8 cellular contexts compared by ENCODE assay signal in the genomic region with DNA sequence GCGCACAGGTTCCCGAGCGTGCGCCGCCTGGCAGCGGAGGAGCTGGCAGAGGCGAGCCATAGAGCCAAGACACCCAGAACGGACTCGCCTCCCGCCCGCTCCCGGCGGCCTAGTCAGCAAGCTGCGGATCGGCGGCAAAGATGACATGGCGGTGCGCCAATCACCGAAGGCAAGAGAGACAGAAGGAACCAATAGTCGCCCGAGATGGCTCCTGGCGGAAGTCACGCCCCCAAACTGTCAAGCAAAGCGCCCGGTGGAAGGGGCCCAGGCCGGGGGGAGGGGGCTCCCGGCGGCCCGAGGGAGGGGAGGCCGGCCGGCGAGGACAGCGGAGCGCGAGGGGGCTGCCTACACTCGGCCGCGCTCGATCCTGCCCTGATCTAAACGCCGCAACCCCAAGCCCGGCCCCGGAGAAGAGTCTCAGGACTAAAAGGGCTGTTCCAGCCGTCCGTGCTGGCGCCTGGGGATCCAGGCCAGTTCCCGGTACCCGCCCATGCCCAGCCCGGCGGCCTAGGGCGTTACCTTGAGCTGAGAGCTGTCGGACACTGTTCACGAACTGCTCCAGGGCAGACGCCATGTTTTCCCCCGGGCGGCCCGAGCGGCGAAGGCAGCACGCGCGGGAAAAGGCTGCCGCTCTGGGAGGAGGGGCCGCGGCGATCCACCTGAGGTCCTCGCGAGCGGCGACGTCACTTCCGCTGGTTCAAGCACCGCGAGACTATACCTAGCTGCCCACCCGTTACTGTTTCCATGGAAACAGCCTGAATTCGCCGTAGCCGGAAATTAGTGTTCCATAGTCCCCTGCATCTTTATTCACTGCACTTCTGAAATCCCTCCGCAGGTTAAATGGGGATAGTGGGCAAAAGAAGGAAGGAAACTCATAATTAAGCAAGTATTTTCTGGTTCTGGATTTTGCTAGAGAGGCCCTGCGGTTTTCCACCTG. TPM values are rescaled to one million over a fixed set of nuclear protein-coding genes. Genes with fewer than 3 reads are reported as not detected.
DNase-seq lines count a peak whose midpoint lies in the region; ATAC-seq and TF ChIP-seq lines count a peak whose summit lies in the region.

A gene (minus strand): TSS at position 634 of the 937 bp plus-strand sequence. CDS start 60 bp downstream, at position 574.

- H3K9me3 Mint-ChIP-seq in activated naive CD4-positive, alpha-beta T cell treated with anti-CD3 and anti-CD28 coated beads, Interleukin-2, amount 50 U/mL, for 24 hours = no peaks in the 10 kb centered on the region

- no peaks in the 10 kb centered on the region for H3K27me3 ChIP-seq in GM06990 (replicated peaks; ENCODE audit: control insufficient read depth, insufficient read depth, low read length)

- no peaks in the 10 kb centered on the region for H3K27me3 Mint-ChIP-seq in activated naive CD4-positive, alpha-beta T cell treated with anti-CD3 and anti-CD28 coated beads, Interleukin-2, amount 50 U/mL, for 24 hours

- H3K36me3 ChIP-seq in GM06990 (ENCODE audit: control insufficient read depth, insufficient read depth, low read length) = peaks cover 3% of the 10 kb centered on the region; the same call in 1 of the 2 replicates

- H3K36me3 Mint-ChIP-seq in activated naive CD4-positive, alpha-beta T cell treated with anti-CD3 and anti-CD28 coated beads, Interleukin-2, amount 50 U/mL, for 24 hours = no peaks in the 10 kb centered on the region

- peaks cover 40% of the 10 kb centered on the region for H3K4me1 Mint-ChIP-seq in activated naive CD4-positive, alpha-beta T cell treated with anti-CD3 and anti-CD28 coated beads, Interleukin-2, amount 50 U/mL, for 24 hours

- TF ChIP-seq CTCF in GM06990 (IDR thresholded peaks at IDR 0.05; ENCODE audit: insufficient read depth, low read length, poor library complexity, severe bottlenecking) = no peak

- peak within 1 kb of the TSS; percentile 96 for H3K27ac Mint-ChIP-seq in activated naive CD4-positive, alpha-beta T cell treated with anti-CD3 and anti-CD28 coated beads, Interleukin-2, amount 50 U/mL, for 24 hours

- H3K4me3 Mint-ChIP-seq in activated naive CD4-positive, alpha-beta T cell treated with anti-CD3 and anti-CD28 coated beads, Interleukin-2, amount 50 U/mL, for 24 hours = peak within 1 kb of the TSS; percentile 96

- peak within 1 kb of the TSS; percentile 97 for H3K27ac ChIP-seq in temporal lobe (ENCODE audit: low read depth, low read length)

- DNase-seq in GM06990 (ENCODE audit: extremely low read depth, insufficient read length) = peak; percentile 94
- DNase-seq in NCI-H1092 (lab: John Stamatoyannopoulos, UW) = peak; percentile 92
- peak; percentile 99 for DNase-seq in globus pallidus (ENCODE audit: low spot score)
- peak; percentile 96 for DNase-seq in occipital lobe (lab: John Stamatoyannopoulos, UW)

- ATAC-seq in HG02588 (IDR thresholded peaks at IDR 0.05; ENCODE audit: unreplicated experiment) (peak; percentile 87), SK-N-SH treated with all-trans-retinoic acid at 6 μM for 48 hours (peak; percentile 96)

- peak within 1 kb of the TSS; percentile 79 for H3K4me3 ChIP-seq in GM06990 (replicated peaks; ENCODE audit: low read depth, low read length)

TF ChIP-seq in SK-N-SH treated with all-trans-retinoic acid at 6 μM for 48 hours, 23 proteins besides CTCF, POLR2A, EP300 and RAD21:
- TF ChIP-seq, protein P1, sequence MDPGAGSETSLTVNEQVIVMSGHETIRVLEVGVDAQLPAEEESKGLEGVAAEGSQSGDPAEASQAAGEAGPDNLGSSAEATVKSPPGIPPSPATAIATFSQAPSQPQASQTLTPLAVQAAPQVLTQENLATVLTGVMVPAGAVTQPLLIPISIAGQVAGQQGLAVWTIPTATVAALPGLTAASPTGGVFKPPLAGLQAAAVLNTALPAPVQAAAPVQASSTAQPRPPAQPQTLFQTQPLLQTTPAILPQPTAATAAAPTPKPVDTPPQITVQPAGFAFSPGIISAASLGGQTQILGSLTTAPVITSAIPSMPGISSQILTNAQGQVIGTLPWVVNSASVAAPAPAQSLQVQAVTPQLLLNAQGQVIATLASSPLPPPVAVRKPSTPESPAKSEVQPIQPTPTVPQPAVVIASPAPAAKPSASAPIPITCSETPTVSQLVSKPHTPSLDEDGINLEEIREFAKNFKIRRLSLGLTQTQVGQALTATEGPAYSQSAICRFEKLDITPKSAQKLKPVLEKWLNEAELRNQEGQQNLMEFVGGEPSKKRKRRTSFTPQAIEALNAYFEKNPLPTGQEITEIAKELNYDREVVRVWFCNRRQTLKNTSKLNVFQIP (CRISPR knock-in tag; IDR thresholded peaks at IDR 0.05; ENCODE audit: borderline replicate concordance, low read depth) = no peak
- TF ChIP-seq, protein P2, sequence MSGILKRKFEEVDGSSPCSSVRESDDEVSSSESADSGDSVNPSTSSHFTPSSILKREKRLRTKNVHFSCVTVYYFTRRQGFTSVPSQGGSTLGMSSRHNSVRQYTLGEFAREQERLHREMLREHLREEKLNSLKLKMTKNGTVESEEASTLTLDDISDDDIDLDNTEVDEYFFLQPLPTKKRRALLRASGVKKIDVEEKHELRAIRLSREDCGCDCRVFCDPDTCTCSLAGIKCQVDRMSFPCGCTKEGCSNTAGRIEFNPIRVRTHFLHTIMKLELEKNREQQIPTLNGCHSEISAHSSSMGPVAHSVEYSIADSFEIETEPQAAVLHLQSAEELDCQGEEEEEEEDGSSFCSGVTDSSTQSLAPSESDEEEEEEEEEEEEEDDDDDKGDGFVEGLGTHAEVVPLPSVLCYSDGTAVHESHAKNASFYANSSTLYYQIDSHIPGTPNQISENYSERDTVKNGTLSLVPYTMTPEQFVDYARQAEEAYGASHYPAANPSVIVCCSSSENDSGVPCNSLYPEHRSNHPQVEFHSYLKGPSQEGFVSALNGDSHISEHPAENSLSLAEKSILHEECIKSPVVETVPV (CRISPR knock-in tag; IDR thresholded peaks at IDR 0.05) = no peak
- no peak for TF ChIP-seq CSDC2 (CRISPR knock-in tag; IDR thresholded peaks at IDR 0.05)
- TF ChIP-seq TCF4 (CRISPR knock-in tag; IDR thresholded peaks at IDR 0.05; ENCODE audit: borderline replicate concordance) = no peak
- no peak for TF ChIP-seq ISL1 (CRISPR knock-in tag; IDR thresholded peaks at IDR 0.05)
- no peak for TF ChIP-seq RARB (CRISPR knock-in tag; IDR thresholded peaks at IDR 0.05)
- no peak for TF ChIP-seq ZFP30 (CRISPR knock-in tag; IDR thresholded peaks at IDR 0.05)
- TF ChIP-seq, protein P3, sequence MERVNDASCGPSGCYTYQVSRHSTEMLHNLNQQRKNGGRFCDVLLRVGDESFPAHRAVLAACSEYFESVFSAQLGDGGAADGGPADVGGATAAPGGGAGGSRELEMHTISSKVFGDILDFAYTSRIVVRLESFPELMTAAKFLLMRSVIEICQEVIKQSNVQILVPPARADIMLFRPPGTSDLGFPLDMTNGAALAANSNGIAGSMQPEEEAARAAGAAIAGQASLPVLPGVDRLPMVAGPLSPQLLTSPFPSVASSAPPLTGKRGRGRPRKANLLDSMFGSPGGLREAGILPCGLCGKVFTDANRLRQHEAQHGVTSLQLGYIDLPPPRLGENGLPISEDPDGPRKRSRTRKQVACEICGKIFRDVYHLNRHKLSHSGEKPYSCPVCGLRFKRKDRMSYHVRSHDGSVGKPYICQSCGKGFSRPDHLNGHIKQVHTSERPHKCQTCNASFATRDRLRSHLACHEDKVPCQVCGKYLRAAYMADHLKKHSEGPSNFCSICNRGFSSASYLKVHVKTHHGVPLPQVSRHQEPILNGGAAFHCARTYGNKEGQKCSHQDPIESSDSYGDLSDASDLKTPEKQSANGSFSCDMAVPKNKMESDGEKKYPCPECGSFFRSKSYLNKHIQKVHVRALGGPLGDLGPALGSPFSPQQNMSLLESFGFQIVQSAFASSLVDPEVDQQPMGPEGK (CRISPR knock-in tag; IDR thresholded peaks at IDR 0.05; ENCODE audit: borderline replicate concordance) = no peak
- TF ChIP-seq, protein P4, sequence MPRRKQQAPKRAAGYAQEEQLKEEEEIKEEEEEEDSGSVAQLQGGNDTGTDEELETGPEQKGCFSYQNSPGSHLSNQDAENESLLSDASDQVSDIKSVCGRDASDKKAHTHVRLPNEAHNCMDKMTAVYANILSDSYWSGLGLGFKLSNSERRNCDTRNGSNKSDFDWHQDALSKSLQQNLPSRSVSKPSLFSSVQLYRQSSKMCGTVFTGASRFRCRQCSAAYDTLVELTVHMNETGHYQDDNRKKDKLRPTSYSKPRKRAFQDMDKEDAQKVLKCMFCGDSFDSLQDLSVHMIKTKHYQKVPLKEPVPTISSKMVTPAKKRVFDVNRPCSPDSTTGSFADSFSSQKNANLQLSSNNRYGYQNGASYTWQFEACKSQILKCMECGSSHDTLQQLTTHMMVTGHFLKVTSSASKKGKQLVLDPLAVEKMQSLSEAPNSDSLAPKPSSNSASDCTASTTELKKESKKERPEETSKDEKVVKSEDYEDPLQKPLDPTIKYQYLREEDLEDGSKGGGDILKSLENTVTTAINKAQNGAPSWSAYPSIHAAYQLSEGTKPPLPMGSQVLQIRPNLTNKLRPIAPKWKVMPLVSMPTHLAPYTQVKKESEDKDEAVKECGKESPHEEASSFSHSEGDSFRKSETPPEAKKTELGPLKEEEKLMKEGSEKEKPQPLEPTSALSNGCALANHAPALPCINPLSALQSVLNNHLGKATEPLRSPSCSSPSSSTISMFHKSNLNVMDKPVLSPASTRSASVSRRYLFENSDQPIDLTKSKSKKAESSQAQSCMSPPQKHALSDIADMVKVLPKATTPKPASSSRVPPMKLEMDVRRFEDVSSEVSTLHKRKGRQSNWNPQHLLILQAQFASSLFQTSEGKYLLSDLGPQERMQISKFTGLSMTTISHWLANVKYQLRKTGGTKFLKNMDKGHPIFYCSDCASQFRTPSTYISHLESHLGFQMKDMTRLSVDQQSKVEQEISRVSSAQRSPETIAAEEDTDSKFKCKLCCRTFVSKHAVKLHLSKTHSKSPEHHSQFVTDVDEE (CRISPR knock-in tag; IDR thresholded peaks at IDR 0.05) = no peak
- no peak for TF ChIP-seq ZFP3 (CRISPR knock-in tag; IDR thresholded peaks at IDR 0.05)
- no peak for TF ChIP-seq ZNF8 (CRISPR knock-in tag; IDR thresholded peaks at IDR 0.05)
- no peak for TF ChIP-seq OSR1 (CRISPR knock-in tag; IDR thresholded peaks at IDR 0.05)
- TF ChIP-seq ZNF70 (CRISPR knock-in tag; IDR thresholded peaks at IDR 0.05) = no peak
- no peak for TF ChIP-seq ESRRG (CRISPR knock-in tag; IDR thresholded peaks at IDR 0.05)
TF ChIP-seq in SK-N-SH treated with all-trans-retinoic acid at 6 μM for 48 hours: peak in this region for 0.

RNA-seq across cellular contexts. Expression of the gene that starts here (rescaled TPM):
- total RNA-seq in occipital lobe = 113 TPM
- 79.7 TPM for total RNA-seq in temporal lobe

Comparison
In these comparisons a context has a peak if more than half of its experiments do, and no peak if none do; other contexts are left out.
1. Peak in every context shown above with its lines: DNase-seq, ATAC-seq, H3K4me3 ChIP-seq and H3K27ac ChIP-seq.